ENCODE assay signal across 9 cellular contexts in genomic region chr3:17743660-17743995, GRCh38. TPM values are rescaled to one million over a fixed set of nuclear protein-coding genes. Genes with fewer than 3 reads are reported as not detected.
A peak's percentile ranks its signal among the peaks of the same experiment; 100 is the strongest.
DNase-seq lines count a peak whose midpoint lies in the region; ATAC-seq and TF ChIP-seq lines count a peak whose summit lies in the region.
"Had no signal": no experiment of that assay in that cellular context is flagged by ENCODE, and none has a peak within 500 bp of the region (broad histone marks: within the 10 kb centered on the region; RNA-seq: fewer than 3 reads in every experiment).

No MANE protein-coding gene starts in this region.

- POLR2A ChIA-PET in T-cell (lab: Charles Lee), result interaction anchor here in 1 of 2 donors (0.6 kb wide), 1 partner anchor 1193 kb away, joined by 7 read pairs; no protein-coding TSS in a partner anchor

- DNase-seq in HFFc6 (no peak), T-cell (no peak), foreskin keratinocyte (no peak), GM19238 (ENCODE audit: insufficient read length, low spot score) (no peak), NCI-H2227 (lab: John Stamatoyannopoulos, UW; ENCODE audit: unreplicated experiment) (no peak), HuH-7.5 (ENCODE audit: low spot score) (no peak)
- DNase-seq: NCI-H2107 had no signal

- H3K4me1 Mint-ChIP-seq in HFFc6 (ENCODE audit: low read depth), result peaks cover 46% of the 10 kb centered on the region
- peaks cover 35 to 46% (median 36%) of the 10 kb centered on the region in 3 donors for H3K4me1 Mint-ChIP-seq in T-cell

- H3K27me3 ChIP-seq in foreskin keratinocyte (no peaks in the 10 kb centered on the region), skeletal muscle satellite cell (ENCODE audit: control insufficient read depth, insufficient read depth, low read length) (no peaks in the 10 kb centered on the region)

- H3K36me3 ChIP-seq in skeletal muscle satellite cell (ENCODE audit: insufficient read depth, low read length), result no peaks in the 10 kb centered on the region

- H3K4me1 ChIP-seq in foreskin keratinocyte, result peaks cover 23% of the 10 kb centered on the region
- peaks cover 36% of the 10 kb centered on the region for H3K4me1 ChIP-seq in skeletal muscle satellite cell (ENCODE audit: control insufficient read depth, insufficient read depth, low read length)

- peak overlapping the region; percentile 73 for H3K27ac ChIP-seq in foreskin keratinocyte

- peak overlapping the region; percentile 96 for H3K4me3 Mint-ChIP-seq in HFFc6
- peak overlapping the region; percentile 80 to 89 (median 86) for H3K4me3 Mint-ChIP-seq in T-cell

- H3K9me3 Mint-ChIP-seq in HFFc6 (no peaks in the 10 kb centered on the region), T-cell (no peaks in the 10 kb centered on the region)

- no peak for TF ChIP-seq CTCF in HFFc6 (IDR thresholded peaks at IDR 0.05)
- no peak for TF ChIP-seq CTCF in foreskin keratinocyte (conservative IDR thresholded peaks at IDR 0.05)

- peak overlapping the region; percentile 91 for H3K4me2 ChIP-seq in skeletal muscle satellite cell (ENCODE audit: low read length)

- no peaks in the 10 kb centered on the region for H3K9me3 ChIP-seq in skeletal muscle satellite cell (replicated peaks; ENCODE audit: low read length)

- no peaks in the 10 kb centered on the region; the same call in 1 of the 2 replicates for H3K27me3 Mint-ChIP-seq in HFFc6 (ENCODE audit: insufficient read depth)
- no peaks in the 10 kb centered on the region for H3K27me3 Mint-ChIP-seq in T-cell

- H3K36me3 Mint-ChIP-seq in HFFc6 (ENCODE audit: low read depth), result peaks cover 9% of the 10 kb centered on the region
- H3K36me3 Mint-ChIP-seq in T-cell, result no peaks in the 10 kb centered on the region

- H3K27ac Mint-ChIP-seq in HFFc6, result peak overlapping the region; percentile 98
- H3K27ac Mint-ChIP-seq in T-cell, result peak overlapping the region; percentile 87 to 90

- CTCF ChIA-PET in T-cell (lab: Charles Lee), result interaction anchor here in 1 of 2 donors (0.6 kb wide), 1 partner anchor 31 kb away, joined by 3 read pairs; no protein-coding TSS in a partner anchor

- peak overlapping the region; percentile 77 for H3K4me3 ChIP-seq in skeletal muscle satellite cell (ENCODE audit: low read length)

- H3K9ac ChIP-seq in skeletal muscle satellite cell (ENCODE audit: low read depth, low read length), result peak overlapping the region; percentile 82

- ATAC-seq in T-cell (replicated peaks in 1 of 4) (no peak), foreskin keratinocyte (no peak), HG02884 (IDR thresholded peaks at IDR 0.05; ENCODE audit: unreplicated experiment) (no peak)

RNA-seq across cellular contexts. Expression of gene TBC1D5, which starts 1.2 kb away (rescaled TPM):
- 10 to 100 TPM; 37.2 to 46.0 (median 40.1) TPM for total RNA-seq in HFFc6 (2021; fragmentation: NEBNext Ultra II Directional; extraction: Animal tissue kit (Norgen Biotek cat#: 25700))
- total RNA-seq in T-cell (10 to 100 TPM; 28.5 to 48.7 (median 39.4) TPM), foreskin keratinocyte (43.8 and 46.3 TPM in 2 replicates)
- polyA plus RNA-seq in foreskin keratinocyte, result 6.5 and 7.5 TPM in 2 replicates
- total RNA-seq in skeletal muscle satellite cell (2012; rRNA removed), result 67.2 and 68.8 TPM in 2 replicates
